Comparison of ENCODE assay signal across 8 cellular contexts in the genomic region with DNA sequence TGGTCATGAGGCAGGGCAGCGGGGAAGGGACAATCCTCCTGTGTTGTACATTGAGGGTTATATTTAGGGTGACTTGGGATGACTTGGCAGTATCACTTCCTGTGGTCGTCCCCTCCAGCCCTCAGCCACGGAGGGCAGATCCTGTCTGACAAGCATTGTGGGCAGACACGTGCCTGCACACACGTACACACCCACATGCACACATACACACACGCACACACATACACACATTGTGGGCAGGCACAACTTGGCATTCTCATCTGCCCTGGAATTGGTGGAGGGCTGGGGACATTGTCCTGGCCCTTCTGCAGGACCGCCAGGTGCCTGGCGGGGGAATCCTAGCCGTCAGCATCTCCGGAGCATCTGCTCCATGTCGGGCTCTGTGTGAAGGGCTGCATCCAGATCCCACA. TPM values are rescaled to one million over a fixed set of nuclear protein-coding genes. Genes with fewer than 3 reads are reported as not detected.
DNase-seq lines count a peak whose midpoint lies in the region; ATAC-seq, FAIRE-seq and TF ChIP-seq lines count a peak whose summit lies in the region.

No MANE protein-coding gene starts in this region.

- ATAC-seq in GM18511 (IDR thresholded peaks at IDR 0.05; ENCODE audit: unreplicated experiment): no peak

- peak; percentile 43 for FAIRE-seq in bronchial epithelial cell (lab: Jason Lieb, UNC)

- DNase-seq in ELR (ENCODE audit: low read depth): peak; percentile 54
- peak; percentile 85 for DNase-seq in NOMO-1 treated with dmso at 0.1 percent for 144 hours (lab: John Stamatoyannopoulos, UW; ENCODE audit: unreplicated experiment)
- no peak for DNase-seq in bronchial epithelial cell (ENCODE audit: low read depth)
- DNase-seq in pons (ENCODE audit: low spot score): peak; percentile 53
- DNase-seq in AG08396 (ENCODE audit: low spot score): no peak
- DNase-seq in central memory CD4-positive, alpha-beta T cell: no peak
- no peak for DNase-seq in effector CD8-positive, alpha-beta T cell (lab: John Stamatoyannopoulos, UW)

- no peaks in the 10 kb centered on the region for H3K27me3 ChIP-seq in bronchial epithelial cell (ENCODE audit: control insufficient read depth, insufficient read depth, low read length)

- no peak for TF ChIP-seq CTCF in bronchial epithelial cell (IDR thresholded peaks at IDR 0.05; ENCODE audit: insufficient read depth, low read length, severe bottlenecking)

- H3K36me3 ChIP-seq in bronchial epithelial cell (ENCODE audit: control insufficient read depth, insufficient read depth, low read length): peaks cover 1% of the 10 kb centered on the region

- H3K4me3 ChIP-seq in bronchial epithelial cell (ENCODE audit: low read depth, low read length): no peak overlapping the region

RNA-seq across cellular contexts. Expression of gene ODC1, which starts 47.6 kb away (rescaled TPM):
- 319 and 715 TPM in 2 replicates for total RNA-seq in bronchial epithelial cell

Comparison
In these comparisons a context has a peak if more than half of its experiments do, and no peak if none do; other contexts are left out.
1. DNase-seq: peak in ELR (single experiment), NOMO-1 treated with dmso at 0.1 percent for 144 hours (single experiment) and pons (single experiment); none in bronchial epithelial cell (single experiment), AG08396 (single experiment), central memory CD4-positive, alpha-beta T cell (single experiment) and effector CD8-positive, alpha-beta T cell (single experiment).